Comparison of ENCODE assay signal across 9 cellular contexts in the genomic region with DNA sequence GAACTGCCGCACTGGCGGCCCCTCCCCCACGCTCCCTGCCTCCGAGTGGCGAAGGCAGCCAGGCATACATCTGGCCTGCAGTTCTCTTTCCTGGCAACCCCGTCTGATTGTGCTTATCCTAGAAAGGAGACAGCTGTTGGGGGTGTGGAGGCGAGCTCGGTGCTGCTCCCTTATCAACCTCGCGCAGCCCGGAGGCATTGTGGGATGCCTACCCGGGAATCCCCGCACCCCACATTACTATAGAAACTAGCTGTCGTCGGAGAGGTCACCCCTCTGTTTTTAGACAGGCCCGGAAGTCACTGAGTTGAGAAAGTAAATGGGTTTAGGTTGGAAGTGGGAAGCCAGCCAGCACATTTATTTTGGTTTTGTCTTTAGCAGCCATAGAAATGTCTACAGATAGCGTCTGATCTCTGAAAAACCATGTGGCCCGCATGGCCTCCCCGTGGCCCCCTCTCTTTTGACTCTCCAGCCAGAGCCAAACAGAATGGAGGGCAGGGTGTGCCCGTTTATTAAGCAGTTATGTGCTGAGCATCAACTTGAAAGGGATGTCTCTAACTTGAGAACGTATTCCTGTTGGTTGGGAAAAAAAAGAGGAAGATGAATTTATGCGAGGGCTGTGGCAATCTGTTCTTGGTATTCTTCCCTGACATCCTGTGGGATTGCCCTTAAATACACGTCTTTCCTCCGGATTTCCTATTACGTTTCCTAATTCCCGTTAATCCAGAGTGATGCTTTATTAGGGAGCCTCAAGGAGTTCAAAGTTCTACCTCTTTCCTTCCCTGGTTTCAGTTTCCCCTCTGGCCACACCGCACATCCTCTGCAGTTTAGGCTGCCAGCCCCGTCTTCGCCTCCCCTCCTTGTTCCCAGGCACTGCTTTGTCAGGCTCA. TPM values are rescaled to one million over a fixed set of nuclear protein-coding genes. Genes with fewer than 3 reads are reported as not detected.
DNase-seq lines count a peak whose midpoint lies in the region; ATAC-seq and TF ChIP-seq lines count a peak whose summit lies in the region.
"Had no signal": no experiment of that assay in that cellular context is flagged by ENCODE, and none has a peak within 500 bp of the region (broad histone marks: within the 10 kb centered on the region; RNA-seq: fewer than 3 reads in every experiment).

No MANE protein-coding gene starts in this region.

- peak overlapping the region; percentile 90; the same call in 1 of the 2 replicates for H3K4me2 ChIP-seq in GM23338

- ATAC-seq in GM23338 (no peak), GM21529 (IDR thresholded peaks at IDR 0.05; ENCODE audit: unreplicated experiment) (no peak)
- no peak for ATAC-seq in stimulated activated naive B cell treated with anti-CD40 and anti-IgM and Interleukin-4, amounts not matched to agents 10 μg/mL and 1 μg/mL and 100 μg/mL, for 72 hours (replicated peaks)

- no peaks in the 10 kb centered on the region; the same call in 1 of the 3 replicates for H3K9me3 Mint-ChIP-seq in GM23338
- no peaks in the 10 kb centered on the region for H3K9me3 Mint-ChIP-seq in activated CD4-positive, alpha-beta memory T cell treated with anti-CD3 and anti-CD28 coated beads, Interleukin-2, amount 10 ng/mL, durations not matched to agents 7 days and 5 days
- H3K9me3 Mint-ChIP-seq in stimulated activated naive B cell treated with anti-CD40 and anti-IgM and Interleukin-4, amounts not matched to agents 10 μg/mL and 1 μg/mL and 100 μg/mL, for 72 hours, result peaks cover 0 to 2% of the 10 kb centered on the region in 2 donors
- H3K9me3 Mint-ChIP-seq: activated B cell treated with CpG ODN at 0.5 μM for 24 hours had no signal

- H3K27me3 Mint-ChIP-seq in GM23338 (ENCODE audit: insufficient read depth, low read depth, poor library complexity), result peaks cover 25% of the 10 kb centered on the region
- H3K27me3 Mint-ChIP-seq in activated CD4-positive, alpha-beta memory T cell treated with anti-CD3 and anti-CD28 coated beads, Interleukin-2, amount 10 ng/mL, durations not matched to agents 7 days and 5 days, result peaks cover 28% of the 10 kb centered on the region
- peaks cover 68 to 84% of the 10 kb centered on the region in 2 donors for H3K27me3 Mint-ChIP-seq in stimulated activated naive B cell treated with anti-CD40 and anti-IgM and Interleukin-4, amounts not matched to agents 10 μg/mL and 1 μg/mL and 100 μg/mL, for 72 hours

- peak overlapping the region; percentile 68 for H3K27ac Mint-ChIP-seq in GM23338
- peak overlapping the region; percentile 18 for H3K27ac Mint-ChIP-seq in activated CD4-positive, alpha-beta memory T cell treated with anti-CD3 and anti-CD28 coated beads, Interleukin-2, amount 10 ng/mL, durations not matched to agents 7 days and 5 days
- peak overlapping the region; percentile 54 for H3K27ac Mint-ChIP-seq in stimulated activated naive B cell treated with anti-CD40 and anti-IgM and Interleukin-4, amounts not matched to agents 10 μg/mL and 1 μg/mL and 100 μg/mL, for 72 hours
- H3K27ac Mint-ChIP-seq: activated B cell treated with CpG ODN at 0.5 μM for 24 hours had no signal

- H3K27ac ChIP-seq in ACC112 (ENCODE audit: low read depth, low read length) (peak overlapping the region; percentile 88), GM23338 (ENCODE audit: low read depth) (peak overlapping the region; percentile 59), left ventricle myocardium inferior (replicated peaks) (peak overlapping the region; percentile 88)

- H2AFZ ChIP-seq in ACC112 (ENCODE audit: low read length, unreplicated experiment) (no peak overlapping the region), GM23338 (no peak overlapping the region)

- peak overlapping the region; percentile 96 for H3K4me3 Mint-ChIP-seq in GM23338
- H3K4me3 Mint-ChIP-seq in activated CD4-positive, alpha-beta memory T cell treated with anti-CD3 and anti-CD28 coated beads, Interleukin-2, amount 10 ng/mL, durations not matched to agents 7 days and 5 days, result peak overlapping the region; percentile 11
- H3K4me3 Mint-ChIP-seq in stimulated activated naive B cell treated with anti-CD40 and anti-IgM and Interleukin-4, amounts not matched to agents 10 μg/mL and 1 μg/mL and 100 μg/mL, for 72 hours, result peak overlapping the region in 1 of 2 donors; percentile 35
- H3K4me3 Mint-ChIP-seq: activated B cell treated with CpG ODN at 0.5 μM for 24 hours had no signal

- H3K36me3 Mint-ChIP-seq in GM23338 (ENCODE audit: low read depth), result peaks cover 92% of the 10 kb centered on the region
- peaks cover 61% of the 10 kb centered on the region for H3K36me3 Mint-ChIP-seq in activated CD4-positive, alpha-beta memory T cell treated with anti-CD3 and anti-CD28 coated beads, Interleukin-2, amount 10 ng/mL, durations not matched to agents 7 days and 5 days (ENCODE audit: low read depth)
- peaks cover 2 to 3% of the 10 kb centered on the region in 2 donors for H3K36me3 Mint-ChIP-seq in stimulated activated naive B cell treated with anti-CD40 and anti-IgM and Interleukin-4, amounts not matched to agents 10 μg/mL and 1 μg/mL and 100 μg/mL, for 72 hours

- POLR2A ChIA-PET in activated CD4-positive, alpha-beta memory T cell treated with anti-CD3 and anti-CD28 coated beads, Interleukin-2, amount 10 ng/mL, durations not matched to agents 7 days and 5 days (lab: Charles Lee), result no interaction called here

- intact Hi-C loops in left ventricle myocardium inferior (cut with micrococcal nuclease), result no loop called here

- H3K27me3 ChIP-seq in ACC112 (ENCODE audit: insufficient read depth, low read length) (no peaks in the 10 kb centered on the region), GM23338 (ENCODE audit: insufficient read depth) (no peaks in the 10 kb centered on the region), left ventricle myocardium inferior (ENCODE audit: low read depth) (peaks cover 26% of the 10 kb centered on the region)

- no peak for DNase-seq in GM23338 (ENCODE audit: low spot score)
- no peak for DNase-seq in activated CD4-positive, alpha-beta memory T cell treated with anti-CD3 and anti-CD28 coated beads, Interleukin-2, amount 10 ng/mL, durations not matched to agents 7 days and 5 days
- peak; percentile 90 for DNase-seq in left ventricle myocardium inferior
- no peak for DNase-seq in stimulated activated naive B cell treated with anti-CD40 and anti-IgM and Interleukin-4, amounts not matched to agents 10 μg/mL and 1 μg/mL and 100 μg/mL, for 72 hours
- no peak for DNase-seq in NCI-H1436 treated with DMSO at 0.1 percent for 48 hours (lab: John Stamatoyannopoulos, UW)
- no peak for DNase-seq in NCI-H526 treated with DMSO at 0.1 percent for 48 hours (lab: John Stamatoyannopoulos, UW)
- DNase-seq: activated B cell treated with CpG ODN at 0.5 μM for 24 hours had no signal

- H3K9me2 ChIP-seq in GM23338 (ENCODE audit: insufficient read depth), result no peaks in the 10 kb centered on the region

- H3F3A ChIP-seq in GM23338 (replicated peaks; ENCODE audit: low read depth), result peaks cover 21% of the 10 kb centered on the region

- H3K4me1 ChIP-seq in ACC112 (ENCODE audit: control insufficient read depth, insufficient read depth, low read length, unreplicated experiment) (peaks cover 45% of the 10 kb centered on the region), GM23338 (ENCODE audit: insufficient read depth) (peaks cover 27% of the 10 kb centered on the region), left ventricle myocardium inferior (peaks cover 96% of the 10 kb centered on the region)

- no peak for TF ChIP-seq CTCF in GM23338 (conservative IDR thresholded peaks at IDR 0.05; ENCODE audit: low read depth in 2 of 2)
- no peak for TF ChIP-seq CTCF in left ventricle myocardium inferior (IDR thresholded peaks at IDR 0.05; ENCODE audit: borderline replicate concordance)

- H3K36me3 ChIP-seq in ACC112 (ENCODE audit: insufficient read depth, low read length) (peaks cover 71% of the 10 kb centered on the region), GM23338 (ENCODE audit: insufficient read depth) (peaks cover 54% of the 10 kb centered on the region), left ventricle myocardium inferior (peaks cover 10% of the 10 kb centered on the region)

- peak overlapping the region; percentile 92 for H3K4me3 ChIP-seq in ACC112 (ENCODE audit: low read depth, low read length)
- peak overlapping the region; percentile 99; the same call in 1 of the 2 replicates for H3K4me3 ChIP-seq in GM23338
- peak overlapping the region; percentile 40 for H3K4me3 ChIP-seq in left ventricle myocardium inferior

- CTCF ChIA-PET in activated CD4-positive, alpha-beta memory T cell treated with anti-CD3 and anti-CD28 coated beads, Interleukin-2, amount 10 ng/mL, durations not matched to agents 7 days and 5 days (lab: Charles Lee), result no interaction called here

- H3K79me2 ChIP-seq in ACC112 (ENCODE audit: control insufficient read depth, insufficient read depth, low read length, unreplicated experiment), result peaks cover 73% of the 10 kb centered on the region
- peaks cover 71% of the 10 kb centered on the region for H3K79me2 ChIP-seq in GM23338 (replicated peaks; ENCODE audit: insufficient read depth)

- H4K20me1 ChIP-seq in GM23338 (replicated peaks; ENCODE audit: insufficient read depth), result peaks cover 62% of the 10 kb centered on the region

- H3K9me3 ChIP-seq in left ventricle myocardium inferior (replicated peaks), result no peaks in the 10 kb centered on the region

- peaks cover 58% of the 10 kb centered on the region for H3K4me1 Mint-ChIP-seq in GM23338
- peaks cover 42% of the 10 kb centered on the region for H3K4me1 Mint-ChIP-seq in activated CD4-positive, alpha-beta memory T cell treated with anti-CD3 and anti-CD28 coated beads, Interleukin-2, amount 10 ng/mL, durations not matched to agents 7 days and 5 days
- H3K4me1 Mint-ChIP-seq in stimulated activated naive B cell treated with anti-CD40 and anti-IgM and Interleukin-4, amounts not matched to agents 10 μg/mL and 1 μg/mL and 100 μg/mL, for 72 hours, result peaks cover 13 to 30% of the 10 kb centered on the region in 2 donors

TF ChIP-seq in GM23338, 12 proteins besides CTCF, POLR2A, EP300 and RAD21 (continues in another document):
- TF ChIP-seq STAT1 (IDR thresholded peaks at IDR 0.05; ENCODE audit: unreplicated experiment) (no peak), ZNF114 (CRISPR knock-in tag; IDR thresholded peaks at IDR 0.05) (no peak)

RNA-seq across cellular contexts. Expression of a gene that starts 3.9 kb away (rescaled TPM):
- 132 and 160 TPM in 2 replicates for total RNA-seq in GM23338 (2014; rRNA removed; shearing (Covaris generic))
- 25.4 and 27.3 TPM in 2 replicates for polyA plus RNA-seq in GM23338 (2016; fragmentation: Nextera tagmentation; extraction: Ambion mirVana)
- total RNA-seq in activated CD4-positive, alpha-beta memory T cell treated with anti-CD3 and anti-CD28 coated beads, Interleukin-2, amount 10 ng/mL, durations not matched to agents 7 days and 5 days, result 10 to 100 TPM; 21.3 to 23.8 TPM
- total RNA-seq in left ventricle myocardium inferior, result 12.4 TPM

Comparison
In these comparisons a context has a peak if more than half of its experiments do, and no peak if none do; other contexts are left out.
1. H3K4me3 ChIP-seq: peak in every context shown above with its lines; median percentile 99 in GM23338; 92 in ACC112; 40 in left ventricle myocardium inferior.
2. H3K27ac Mint-ChIP-seq: peak in every context shown above with its lines; median percentile 68 in GM23338; 54 in stimulated activated naive B cell treated with anti-CD40 and anti-IgM and Interleukin-4, amounts not matched to agents 10 μg/mL and 1 μg/mL and 100 μg/mL, for 72 hours; 18 in activated CD4-positive, alpha-beta memory T cell treated with anti-CD3 and anti-CD28 coated beads, Interleukin-2, amount 10 ng/mL, durations not matched to agents 7 days and 5 days.